In the genomic region with DNA sequence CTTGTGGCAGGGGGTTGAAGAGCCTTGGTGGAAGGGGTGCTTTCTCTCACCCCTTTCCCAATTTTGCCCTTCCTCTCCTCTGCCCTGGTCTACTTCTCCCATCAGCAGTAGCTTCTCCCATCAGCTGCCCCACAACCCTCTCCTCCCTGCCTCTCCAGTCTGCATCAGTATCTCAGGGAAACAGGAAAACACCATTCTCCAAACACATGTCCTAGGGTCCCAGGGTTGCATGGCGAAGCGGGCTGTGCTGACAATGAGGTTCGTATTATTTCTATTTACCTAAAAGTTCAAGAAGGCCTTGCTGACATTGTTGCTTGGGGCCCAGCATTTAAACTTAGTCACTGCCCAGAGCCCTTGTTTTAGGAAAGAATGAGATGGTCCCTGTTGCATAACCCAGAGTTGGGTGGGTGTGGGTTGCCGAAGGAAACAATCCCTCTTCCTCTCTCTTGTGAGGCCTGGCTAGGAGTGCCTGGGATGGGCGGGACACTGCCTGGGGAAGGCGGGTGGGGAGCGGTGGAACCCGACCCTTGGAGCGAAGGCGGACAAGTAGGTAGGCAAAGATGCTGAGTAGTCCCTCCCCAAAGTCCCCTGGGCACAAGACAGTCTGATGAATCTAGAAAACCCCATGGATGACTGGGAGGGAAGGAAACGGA, we compare ENCODE assay signal across 9 cellular contexts. TPM values are rescaled to one million over a fixed set of nuclear protein-coding genes. Genes with fewer than 3 reads are reported as not detected.
DNase-seq lines count a peak whose midpoint lies in the region; ATAC-seq and TF ChIP-seq lines count a peak whose summit lies in the region.
"Had no signal": no experiment of that assay in that cellular context is flagged by ENCODE, and none has a peak within 500 bp of the region (broad histone marks: within the 10 kb centered on the region; RNA-seq: fewer than 3 reads in every experiment).

No MANE protein-coding gene starts in this region.

- H3K9ac ChIP-seq in NT2/D1 (ENCODE audit: insufficient read length, low read depth) (peak overlapping the region; percentile 28), fibroblast of lung (ENCODE audit: insufficient read depth, low read length) (no peak overlapping the region), neural progenitor cell (no peak overlapping the region)

- H3K36me3 Mint-ChIP-seq in CD4-positive, alpha-beta T cell (ENCODE audit: low read depth): no peaks in the 10 kb centered on the region
- H3K36me3 Mint-ChIP-seq in neural progenitor cell: no peaks in the 10 kb centered on the region

- TF ChIP-seq CTCF in CD4-positive, alpha-beta T cell (IDR thresholded peaks at IDR 0.05): no peak
- TF ChIP-seq CTCF in fibroblast of lung (conservative IDR thresholded peaks at IDR 0.05 in 1 of 2, IDR thresholded peaks at IDR 0.05 in 1 of 2; ENCODE audit: low read depth in 1 of 2, low read length in 2 of 2) (no peak), neural progenitor cell (IDR thresholded peaks at IDR 0.05) (no peak)

- DNase-seq in CD4-positive, alpha-beta T cell: no peak
- DNase-seq in NT2/D1 (ENCODE audit: low read depth, low spot score) (no peak), fibroblast of lung (ENCODE audit: low read depth in 2 of 2) (peak; percentile 79 to 83), neural progenitor cell (ENCODE audit: low spot score) (peak; percentile 63), NCI-H2029 treated with DMSO at 0.1 percent for 48 hours (lab: John Stamatoyannopoulos, UW) (no peak), UCSD-AML1 (lab: John Stamatoyannopoulos, UW; ENCODE audit: unreplicated experiment) (no peak), KG1 (lab: John Stamatoyannopoulos, UW) (no peak)
- DNase-seq: activated gamma-delta T cell had no signal

- no peaks in the 10 kb centered on the region for H3K9me3 Mint-ChIP-seq in CD4-positive, alpha-beta T cell
- H3K9me3 Mint-ChIP-seq in neural progenitor cell: no peaks in the 10 kb centered on the region

- POLR2A ChIA-PET in CD4-positive, alpha-beta T cell (lab: Charles Lee): no interaction called here

- H3F3A ChIP-seq in neural progenitor cell (ENCODE audit: low read depth): peaks cover 13% of the 10 kb centered on the region

- H3K27ac Mint-ChIP-seq in CD4-positive, alpha-beta T cell: no peak overlapping the region
- H3K27ac Mint-ChIP-seq in neural progenitor cell: no peak overlapping the region

- intact Hi-C loops in CD4-positive, alpha-beta T cell (cut with DNase I, micrococcal nuclease): loop anchor here in 1 of 2 experiments (5.0 kb wide), 1 partner anchor 59 kb away; no protein-coding TSS in a partner anchor

- H2AFZ ChIP-seq in fibroblast of lung (ENCODE audit: low read length) (no peak overlapping the region), neural progenitor cell (replicated peaks) (peak overlapping the region; percentile 70)

- no peak for ATAC-seq in CD4-positive, alpha-beta T cell (ENCODE audit: poor library complexity)
- no peak for ATAC-seq in HG02610 (IDR thresholded peaks at IDR 0.05; ENCODE audit: unreplicated experiment)

- H4K20me1 ChIP-seq in fibroblast of lung (ENCODE audit: control insufficient read depth, extremely low read depth, insufficient read depth, low read length): no peaks in the 10 kb centered on the region
- no peaks in the 10 kb centered on the region for H4K20me1 ChIP-seq in neural progenitor cell (ENCODE audit: low read depth)

- H3K79me2 ChIP-seq in fibroblast of lung (ENCODE audit: control insufficient read depth, insufficient read depth, low read length) (peaks cover 3% of the 10 kb centered on the region), neural progenitor cell (ENCODE audit: low read depth) (no peaks in the 10 kb centered on the region)

- CTCF ChIA-PET in CD4-positive, alpha-beta T cell (lab: Charles Lee): no interaction called here

- H3K4me2 ChIP-seq in fibroblast of lung (ENCODE audit: extremely low read depth, insufficient read depth, low read length): peak overlapping the region; percentile 95
- peak overlapping the region; percentile 88 for H3K4me2 ChIP-seq in neural progenitor cell

- H3K27me3 Mint-ChIP-seq in CD4-positive, alpha-beta T cell: peaks cover 9% of the 10 kb centered on the region
- H3K27me3 Mint-ChIP-seq in neural progenitor cell (ENCODE audit: insufficient read depth, low read depth): peaks cover 45% of the 10 kb centered on the region

- H3K27me3 ChIP-seq in CD4-positive, alpha-beta T cell (ENCODE audit: control insufficient read depth, insufficient read depth, low read length): no peaks in the 10 kb centered on the region
- H3K27me3 ChIP-seq in NT2/D1 (ENCODE audit: insufficient read depth, insufficient read length): peaks cover 31% of the 10 kb centered on the region
- no peaks in the 10 kb centered on the region for H3K27me3 ChIP-seq in fibroblast of lung (ENCODE audit: control insufficient read depth, insufficient read depth, low read length)
- H3K27me3 ChIP-seq in neural progenitor cell: peaks cover 49% of the 10 kb centered on the region

- peaks cover 25% of the 10 kb centered on the region for H3K4me1 Mint-ChIP-seq in CD4-positive, alpha-beta T cell (ENCODE audit: low read depth)
- H3K4me1 Mint-ChIP-seq in neural progenitor cell: peaks cover 32% of the 10 kb centered on the region

- no peak overlapping the region for H3K27ac ChIP-seq in CD4-positive, alpha-beta T cell (ENCODE audit: low read depth, low read length)
- H3K27ac ChIP-seq in fibroblast of lung (ENCODE audit: insufficient read depth, low read length) (peak overlapping the region; percentile 96), neural progenitor cell (no peak overlapping the region)

- peaks cover 3% of the 10 kb centered on the region for H3K36me3 ChIP-seq in NT2/D1 (ENCODE audit: insufficient read depth, insufficient read length, low read length)
- H3K36me3 ChIP-seq in fibroblast of lung (ENCODE audit: control insufficient read depth, insufficient read depth, low read length): peaks cover 6% of the 10 kb centered on the region
- H3K36me3 ChIP-seq in neural progenitor cell: no peaks in the 10 kb centered on the region

- H3K4me3 ChIP-seq in NT2/D1 (ENCODE audit: insufficient read length, low read depth) (peak overlapping the region; percentile 66), fibroblast of lung (replicated peaks in 1 of 4; ENCODE audit: control extremely low read depth in 1 of 4, insufficient read depth in 1 of 4, low read depth in 3 of 4, low read length in 4 of 4) (peak overlapping the region; percentile 72 to 84 (median 77)), neural progenitor cell (peak overlapping the region; percentile 72)

- peak overlapping the region; percentile 35 for H3K4me3 Mint-ChIP-seq in CD4-positive, alpha-beta T cell
- H3K4me3 Mint-ChIP-seq in neural progenitor cell: peak overlapping the region; percentile 73

- no peaks in the 10 kb centered on the region for H3K9me3 ChIP-seq in CD4-positive, alpha-beta T cell (ENCODE audit: control insufficient read depth, low read length)
- H3K9me3 ChIP-seq in NT2/D1 (ENCODE audit: insufficient read depth, low read length): no peaks in the 10 kb centered on the region
- no peaks in the 10 kb centered on the region for H3K9me3 ChIP-seq in fibroblast of lung (ENCODE audit: control insufficient read depth, insufficient read depth, low read depth, low read length)
- no peaks in the 10 kb centered on the region for H3K9me3 ChIP-seq in neural progenitor cell (ENCODE audit: low read depth)

- H3K4me1 ChIP-seq in NT2/D1 (ENCODE audit: insufficient read depth, insufficient read length): peaks cover 23% of the 10 kb centered on the region
- H3K4me1 ChIP-seq in fibroblast of lung (ENCODE audit: control insufficient read depth, extremely low read depth, insufficient read depth, low read length): peaks cover 11% of the 10 kb centered on the region
- peaks cover 21% of the 10 kb centered on the region for H3K4me1 ChIP-seq in neural progenitor cell

RNA-seq across cellular contexts. Expression of a gene that starts 1.3 kb away (rescaled TPM):
- total RNA-seq in CD4-positive, alpha-beta T cell: under 1 TPM in 1 of 2 experiments, not detected in 1; 0.49 TPM
- 592 and 973 TPM in 2 replicates for total RNA-seq in fibroblast of lung
- polyA plus RNA-seq in fibroblast of lung: 229 and 274 TPM in 2 replicates
- 532 and 589 TPM in 2 replicates for polyA plus RNA-seq in fibroblast of lung (2012)
- polyA minus RNA-seq in fibroblast of lung (ENCODE audit: low replicate concordance): 359 and 701 TPM in 2 replicates
- 2.5 and 2.6 TPM in 2 replicates for total RNA-seq in neural progenitor cell (ENCODE audit: low replicate concordance)

RNA-seq across cellular contexts. Expression of a gene that starts 7.1 kb away (rescaled TPM):
- under 1 TPM; 0.22 to 0.49 TPM for total RNA-seq in CD4-positive, alpha-beta T cell
- under 0.01 TPM in 1 of 2 replicates, not detected in the other for total RNA-seq in fibroblast of lung
- 0.12 TPM in 1 of 2 replicates, not detected in the other for polyA plus RNA-seq in fibroblast of lung
- 0.06 and 0.31 TPM in 2 replicates for polyA plus RNA-seq in fibroblast of lung (2012)
- polyA minus RNA-seq in fibroblast of lung (ENCODE audit: low replicate concordance): 1.7 TPM in 1 of 2 replicates, not detected in the other
- total RNA-seq in neural progenitor cell (ENCODE audit: low replicate concordance): not detected in 2 replicates

RNA-seq across cellular contexts. Expression of a gene that starts 17.0 kb away (rescaled TPM):
- total RNA-seq in CD4-positive, alpha-beta T cell: 10 to 100 TPM; 17.7 to 21.0 TPM
- total RNA-seq in fibroblast of lung (13.9 and 18.2 TPM in 2 replicates), neural progenitor cell (ENCODE audit: low replicate concordance) (5.4 and 6.7 TPM in 2 replicates)
- polyA plus RNA-seq in fibroblast of lung: 23.3 and 27.7 TPM in 2 replicates
- 25.7 and 33.1 TPM in 2 replicates for polyA plus RNA-seq in fibroblast of lung (2012)
- polyA minus RNA-seq in fibroblast of lung (ENCODE audit: low replicate concordance): 67.2 and 104 TPM in 2 replicates

RNA-seq across cellular contexts. Expression of a gene that starts 46.4 kb away (rescaled TPM):
- total RNA-seq in CD4-positive, alpha-beta T cell: 1 to 10 TPM; 2.3 to 3.0 TPM
- total RNA-seq in fibroblast of lung: 52.4 and 60.6 TPM in 2 replicates
- 35.3 and 45.5 TPM in 2 replicates for polyA plus RNA-seq in fibroblast of lung
- 52.3 and 54.6 TPM in 2 replicates for polyA plus RNA-seq in fibroblast of lung (2012)
- polyA minus RNA-seq in fibroblast of lung (ENCODE audit: low replicate concordance): 141 and 176 TPM in 2 replicates
- 0.24 and 0.28 TPM in 2 replicates for total RNA-seq in neural progenitor cell (ENCODE audit: low replicate concordance)

Comparison
In these comparisons a context has a peak if more than half of its experiments do, and no peak if none do; other contexts are left out.
1. DNase-seq: peak in fibroblast of lung (2 of 2) and neural progenitor cell (single experiment); none in CD4-positive, alpha-beta T cell (0 of 10), NT2/D1 (single experiment), NCI-H2029 treated with DMSO at 0.1 percent for 48 hours (single experiment), UCSD-AML1 (single experiment) and KG1 (single experiment).
2. RNA of a gene that starts 1.3 kb away (total RNA-seq): 592 to 973 TPM in fibroblast of lung; 2.5 to 2.6 TPM in neural progenitor cell and 0.49 TPM in CD4-positive, alpha-beta T cell; every median in the first group is over 100 times any median in the second.
3. Peak in every context shown above with its lines, with median percentiles within 50 percentile points of each other: H3K4me3 ChIP-seq.